7 cellular contexts compared by ENCODE assay signal in genomic region chr19:46375476-46376067, GRCh38. TPM values are rescaled to one million over a fixed set of nuclear protein-coding genes. Genes with fewer than 3 reads are reported as not detected.
"Had no signal": no experiment of that assay in that cellular context is flagged by ENCODE, and none has a peak within 500 bp of the region (broad histone marks: within the 10 kb centered on the region; RNA-seq: fewer than 3 reads in every experiment).

No MANE protein-coding gene starts in this region.

RNA-seq across cellular contexts. Expression of gene CCDC8, which starts 37.8 kb away (rescaled TPM):
- total RNA-seq: activated B cell treated with CpG ODN at 0.5 μM for 24 hours; activated CD4-positive, alpha-beta T cell treated with anti-CD3 and anti-CD28 coated beads, Interleukin-2, amount 10 ng/mL, durations not matched to agents 24 days and 14 days; activated CD8-positive, alpha-beta memory T cell treated with anti-CD3 and anti-CD28 coated beads, Interleukin-2, amount 10 ng/mL, durations not matched to agents 7 days and 5 days; M059J; SK-MEL-5 had no signal

RNA-seq across cellular contexts. Expression of gene PNMA8C, which starts 53.2 kb away (rescaled TPM):
- total RNA-seq: activated B cell treated with CpG ODN at 0.5 μM for 24 hours; activated CD4-positive, alpha-beta T cell treated with anti-CD3 and anti-CD28 coated beads, Interleukin-2, amount 10 ng/mL, durations not matched to agents 24 days and 14 days; activated CD8-positive, alpha-beta memory T cell treated with anti-CD3 and anti-CD28 coated beads, Interleukin-2, amount 10 ng/mL, durations not matched to agents 7 days and 5 days; activated T-cell treated with anti-CD3 and anti-CD28 coated beads, Interleukin-2, amount 50 U/mL, for 4 hours; M059J; Peyer's patch; SK-MEL-5 had no signal
